ENCODE assay signal across 8 cellular contexts in the genomic region with DNA sequence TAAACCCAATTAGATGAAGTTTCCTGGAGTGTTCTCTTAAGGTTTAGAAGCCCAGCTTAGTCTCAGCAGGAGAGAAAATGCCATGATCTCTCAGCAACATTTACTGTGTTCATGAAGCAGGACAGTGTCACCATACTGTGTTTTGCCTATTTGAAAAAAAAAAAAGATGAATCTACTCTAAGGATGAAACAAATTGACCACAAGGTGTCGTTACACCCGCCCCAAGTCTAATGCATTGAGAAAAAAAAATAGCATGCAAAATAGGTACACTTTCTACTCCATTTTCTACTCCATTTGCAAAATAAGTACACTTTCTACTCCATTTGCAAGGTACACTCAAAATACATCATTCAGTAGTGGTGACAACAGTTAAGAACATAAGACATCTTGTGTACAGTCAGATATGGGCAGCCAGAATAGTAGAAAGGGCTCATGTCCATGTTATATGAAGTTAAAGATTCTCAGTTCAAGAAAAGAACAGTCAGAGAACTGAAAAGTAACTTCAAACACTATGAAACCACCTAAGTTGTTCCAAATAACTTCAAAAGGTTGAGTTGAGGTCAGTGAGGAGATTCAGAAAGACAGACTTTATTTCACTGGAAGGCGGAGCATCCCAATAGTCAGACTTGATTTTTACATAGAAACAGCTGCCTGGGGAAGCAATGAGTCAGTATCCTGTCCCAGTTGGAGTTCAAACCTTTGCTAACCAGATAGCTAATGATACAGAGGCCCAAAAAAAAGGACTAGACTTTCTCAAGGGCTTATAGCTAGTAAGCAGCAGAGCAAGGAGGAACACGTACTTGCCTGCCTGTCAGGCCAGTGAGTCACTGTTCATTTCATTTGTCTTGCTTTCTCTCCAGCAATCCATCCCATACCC. TPM values are rescaled to one million over a fixed set of nuclear protein-coding genes. Genes with fewer than 3 reads are reported as not detected.
DNase-seq lines count a peak whose midpoint lies in the region; ATAC-seq lines count a peak whose summit lies in the region.

No MANE protein-coding gene starts in this region.

- H3K9me3 Mint-ChIP-seq in activated T-cell treated with anti-CD3 and anti-CD28 coated beads, Interleukin-2, amount 50 U/mL, for 24 hours = no peaks in the 10 kb centered on the region

- peak; percentile 62 for ATAC-seq in HG02981 (IDR thresholded peaks at IDR 0.05; ENCODE audit: unreplicated experiment)
- ATAC-seq in T-helper 17 cell = peak; percentile 68

- H3K4me1 Mint-ChIP-seq in activated T-cell treated with anti-CD3 and anti-CD28 coated beads, Interleukin-2, amount 50 U/mL, for 24 hours (ENCODE audit: low read depth) = peaks cover 11% of the 10 kb centered on the region
- H3K4me1 Mint-ChIP-seq in T-helper 17 cell = peaks cover 8% of the 10 kb centered on the region

- H3K27me3 Mint-ChIP-seq in activated T-cell treated with anti-CD3 and anti-CD28 coated beads, Interleukin-2, amount 50 U/mL, for 24 hours = no peaks in the 10 kb centered on the region
- no peaks in the 10 kb centered on the region for H3K27me3 Mint-ChIP-seq in T-helper 17 cell

- no peaks in the 10 kb centered on the region for H3K36me3 Mint-ChIP-seq in activated T-cell treated with anti-CD3 and anti-CD28 coated beads, Interleukin-2, amount 50 U/mL, for 24 hours (ENCODE audit: low read depth)
- H3K36me3 Mint-ChIP-seq in T-helper 17 cell (ENCODE audit: low read depth) = no peaks in the 10 kb centered on the region

- no peak overlapping the region for H3K4me3 Mint-ChIP-seq in activated T-cell treated with anti-CD3 and anti-CD28 coated beads, Interleukin-2, amount 50 U/mL, for 24 hours
- no peak overlapping the region for H3K4me3 Mint-ChIP-seq in T-helper 17 cell

- peak overlapping the region; percentile 85 for H3K27ac Mint-ChIP-seq in activated T-cell treated with anti-CD3 and anti-CD28 coated beads, Interleukin-2, amount 50 U/mL, for 24 hours
- no peak overlapping the region for H3K27ac Mint-ChIP-seq in T-helper 17 cell

- no peaks in the 10 kb centered on the region for H3K9me3 ChIP-seq in T-helper 17 cell (ENCODE audit: control insufficient read depth, low read length, poor library complexity, severe bottlenecking)

- no peak for DNase-seq in activated T-cell treated with anti-CD3 and anti-CD28 coated beads, Interleukin-2, amount 50 U/mL, for 24 hours
- DNase-seq in activated T-cell treated with anti-CD3 and anti-CD28 coated beads for 4 hours (no peak), T-helper 17 cell (no peak), iris pigment epithelial cell (ENCODE audit: low read depth) (peak; percentile 96), NCI-H187 treated with DMSO at 0.1 percent for 48 hours (lab: John Stamatoyannopoulos, UW) (no peak), SIG-M5 treated with dmso at 0.1 percent for 504 hours (lab: John Stamatoyannopoulos, UW; ENCODE audit: unreplicated experiment) (no peak)
- no peak for DNase-seq in NK-92 treated with Interleukin-12 subunit alpha and Interleukin-12 subunit beta, amount 100 ng/mL, for 24 hours (lab: John Stamatoyannopoulos, UW)

RNA-seq across cellular contexts. Expression of a gene that starts 13.3 kb away (rescaled TPM):
- total RNA-seq in T-helper 17 cell = not detected
